Comparison of ENCODE assay signal across 1 cellular context in the genomic region with DNA sequence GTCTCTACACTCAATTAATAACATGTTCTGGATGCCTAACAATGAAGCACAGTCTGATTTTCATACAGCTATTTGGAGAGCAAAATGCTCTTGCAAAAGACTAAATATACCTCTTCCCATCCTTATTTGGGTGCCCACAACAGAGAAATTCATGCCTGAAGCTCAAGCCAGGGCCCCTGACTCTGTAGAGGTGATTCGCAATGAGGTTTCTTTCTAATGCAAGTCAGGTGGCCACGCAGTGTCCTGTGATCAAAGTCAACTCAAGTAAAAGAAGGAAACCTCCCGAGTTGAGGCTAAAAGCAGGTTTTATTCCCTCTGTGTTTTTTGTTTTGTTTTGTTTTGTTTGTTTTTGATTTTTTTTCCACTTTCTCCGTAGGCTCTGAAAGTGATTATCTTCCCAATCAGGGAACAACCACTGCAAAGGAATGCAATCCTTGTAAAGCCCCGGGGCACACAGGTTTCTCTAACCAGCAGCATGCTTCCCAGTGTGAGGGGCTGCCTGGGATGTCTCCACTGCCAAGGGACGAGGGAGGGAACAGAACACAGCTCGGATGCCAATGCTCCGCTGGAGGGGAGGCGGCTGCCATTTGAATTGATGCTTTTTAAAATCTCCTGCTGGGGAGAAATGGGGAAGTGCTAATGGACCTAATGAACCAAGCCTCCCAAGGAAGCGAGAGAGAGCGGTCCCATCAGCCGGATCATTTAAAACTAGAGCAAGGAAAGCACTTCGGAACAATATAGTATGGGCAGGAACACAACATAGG.
TF ChIP-seq lines count a peak whose summit lies in the region.

No MANE protein-coding gene starts in this region.

TF ChIP-seq in H1, 55 proteins besides CTCF, POLR2A, EP300 and RAD21:
- TF ChIP-seq SP4 (IDR thresholded peaks at IDR 0.05; ENCODE audit: low read length) (peak; percentile 23; the same call in 1 of the 2 replicates), ASH2L (IDR thresholded peaks at IDR 0.05; ENCODE audit: low read length) (peak; percentile 48), RXRA (IDR thresholded peaks at IDR 0.05; ENCODE audit: insufficient read depth, low read depth, low read length) (no peak), TBP (IDR thresholded peaks at IDR 0.05; ENCODE audit: low read depth, low read length) (peak; percentile 29; the same call in 1 of the 2 replicates), RBBP5 (IDR thresholded peaks at IDR 0.05; ENCODE audit: borderline replicate concordance, low read depth, low read length) (no peak), CHD1 (IDR thresholded peaks at IDR 0.05; ENCODE audit: low read depth, low read length) (no peak), TAF7 (optimal IDR thresholded peaks at IDR 0.05; ENCODE audit: borderline replicate concordance, low read depth, low read length) (no peak), MAFK (IDR thresholded peaks at IDR 0.05; ENCODE audit: low read depth, low read length) (no peak), BACH1 (IDR thresholded peaks at IDR 0.05; ENCODE audit: low read length) (no peak), KDM4A (IDR thresholded peaks at IDR 0.05; ENCODE audit: low read depth, low read length, severe bottlenecking) (no peak), SRF (IDR thresholded peaks at IDR 0.05; ENCODE audit: low read depth, low read length) (no peak), SIX5 (IDR thresholded peaks at IDR 0.05; ENCODE audit: low read depth, low read length) (no peak), SP1 (IDR thresholded peaks at IDR 0.05; ENCODE audit: low read depth, low read length) (no peak), SIN3A (conservative IDR thresholded peaks at IDR 0.05 in 1 of 2, IDR thresholded peaks at IDR 0.05 in 1 of 2; ENCODE audit: low read depth in 1 of 2, low read length in 2 of 2) (no peak), CREB1 (IDR thresholded peaks at IDR 0.05) (no peak), BCL11A (IDR thresholded peaks at IDR 0.05; ENCODE audit: low read depth in 2 of 2, low read length in 2 of 2) (no peak), TAF1 (IDR thresholded peaks at IDR 0.05; ENCODE audit: low read depth, low read length) (no peak), POLR2AphosphoS5 (IDR thresholded peaks at IDR 0.05; ENCODE audit: low read depth, low read length) (no peak), CEBPB (IDR thresholded peaks at IDR 0.05; ENCODE audit: low read depth, low read length) (no peak), TEAD4 (IDR thresholded peaks at IDR 0.05; ENCODE audit: low read depth, low read length) (0 out of 2 replicates have a peak, but pooled peaks have one; percentile 31), JUND (IDR thresholded peaks at IDR 0.05; ENCODE audit: low read length) (no peak), HDAC6 (IDR thresholded peaks at IDR 0.05; ENCODE audit: low read depth, low read length) (no peak), SUZ12 (IDR thresholded peaks at IDR 0.05; ENCODE audit: low read length) (no peak), SAP30 (IDR thresholded peaks at IDR 0.05; ENCODE audit: insufficient read depth, insufficient replicate concordance, low read length) (no peak), JUN (IDR thresholded peaks at IDR 0.05; ENCODE audit: low read depth, low read length) (no peak), FOSL1 (IDR thresholded peaks at IDR 0.05; ENCODE audit: insufficient read depth, low read depth, low read length) (no peak), ZNF274 (IDR thresholded peaks at IDR 0.05; ENCODE audit: borderline replicate concordance, extremely low read depth, low read length) (no peak), NANOG (IDR thresholded peaks at IDR 0.05; ENCODE audit: insufficient read depth, low read depth, low read length, poor library complexity, severe bottlenecking) (no peak), CHD2 (IDR thresholded peaks at IDR 0.05; ENCODE audit: low read length) (no peak), POU5F1 (IDR thresholded peaks at IDR 0.05; ENCODE audit: low read depth, low read length) (no peak), BRCA1 (IDR thresholded peaks at IDR 0.05; ENCODE audit: low read depth, low read length) (no peak), SP2 (IDR thresholded peaks at IDR 0.05; ENCODE audit: low read length) (no peak), RFX5 (IDR thresholded peaks at IDR 0.05; ENCODE audit: borderline replicate concordance, low read depth, low read length) (no peak), SIRT6 (IDR thresholded peaks at IDR 0.05; ENCODE audit: low read length) (no peak), HDAC2 (IDR thresholded peaks at IDR 0.05; ENCODE audit: borderline replicate concordance in 1 of 2, low read depth in 2 of 2, low read length in 2 of 2) (0 out of 4 replicates have a peak, but pooled peaks of 1 of the 2 experiments have one; percentile 56), PHF8 (conservative IDR thresholded peaks at IDR 0.05; ENCODE audit: low read depth, low read length) (no peak), GABPA (IDR thresholded peaks at IDR 0.05; ENCODE audit: borderline replicate concordance, insufficient read depth, low read length) (no peak), GTF2F1 (IDR thresholded peaks at IDR 0.05; ENCODE audit: borderline replicate concordance, low read depth, low read length) (no peak), KDM5A (IDR thresholded peaks at IDR 0.05; ENCODE audit: low read length) (no peak), CBX8 (IDR thresholded peaks at IDR 0.05; ENCODE audit: borderline replicate concordance, low read depth, low read length) (no peak), KDM1A (IDR thresholded peaks at IDR 0.05; ENCODE audit: borderline replicate concordance, low read length) (no peak; the same call in 1 of the 2 replicates), RNF2 (IDR thresholded peaks at IDR 0.05; ENCODE audit: borderline replicate concordance, low read depth, low read length, missing control alignments, poor library complexity, severe bottlenecking) (peak; percentile 20), EGR1 (IDR thresholded peaks at IDR 0.05; ENCODE audit: borderline replicate concordance, low read depth, low read length) (no peak), TCF12 (IDR thresholded peaks at IDR 0.05; ENCODE audit: low read depth, low read length) (no peak), EZH2 (IDR thresholded peaks at IDR 0.05; ENCODE audit: low read depth, low read length, severe bottlenecking) (no peak), CTBP2 (IDR thresholded peaks at IDR 0.05; ENCODE audit: borderline replicate concordance, insufficient read depth, insufficient read length, low read length) (no peak), CBX5 (IDR thresholded peaks at IDR 0.05; ENCODE audit: low read depth, low read length) (no peak)
- TF ChIP-seq, protein P1, sequence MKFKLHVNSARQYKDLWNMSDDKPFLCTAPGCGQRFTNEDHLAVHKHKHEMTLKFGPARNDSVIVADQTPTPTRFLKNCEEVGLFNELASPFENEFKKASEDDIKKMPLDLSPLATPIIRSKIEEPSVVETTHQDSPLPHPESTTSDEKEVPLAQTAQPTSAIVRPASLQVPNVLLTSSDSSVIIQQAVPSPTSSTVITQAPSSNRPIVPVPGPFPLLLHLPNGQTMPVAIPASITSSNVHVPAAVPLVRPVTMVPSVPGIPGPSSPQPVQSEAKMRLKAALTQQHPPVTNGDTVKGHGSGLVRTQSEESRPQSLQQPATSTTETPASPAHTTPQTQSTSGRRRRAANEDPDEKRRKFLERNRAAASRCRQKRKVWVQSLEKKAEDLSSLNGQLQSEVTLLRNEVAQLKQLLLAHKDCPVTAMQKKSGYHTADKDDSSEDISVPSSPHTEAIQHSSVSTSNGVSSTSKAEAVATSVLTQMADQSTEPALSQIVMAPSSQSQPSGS (IDR thresholded peaks at IDR 0.05; ENCODE audit: low read length) = no peak
- TF ChIP-seq, protein P2, sequence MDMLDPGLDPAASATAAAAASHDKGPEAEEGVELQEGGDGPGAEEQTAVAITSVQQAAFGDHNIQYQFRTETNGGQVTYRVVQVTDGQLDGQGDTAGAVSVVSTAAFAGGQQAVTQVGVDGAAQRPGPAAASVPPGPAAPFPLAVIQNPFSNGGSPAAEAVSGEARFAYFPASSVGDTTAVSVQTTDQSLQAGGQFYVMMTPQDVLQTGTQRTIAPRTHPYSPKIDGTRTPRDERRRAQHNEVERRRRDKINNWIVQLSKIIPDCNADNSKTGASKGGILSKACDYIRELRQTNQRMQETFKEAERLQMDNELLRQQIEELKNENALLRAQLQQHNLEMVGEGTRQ (IDR thresholded peaks at IDR 0.05; ENCODE audit: low read length) = no peak
- TF ChIP-seq, protein P3, sequence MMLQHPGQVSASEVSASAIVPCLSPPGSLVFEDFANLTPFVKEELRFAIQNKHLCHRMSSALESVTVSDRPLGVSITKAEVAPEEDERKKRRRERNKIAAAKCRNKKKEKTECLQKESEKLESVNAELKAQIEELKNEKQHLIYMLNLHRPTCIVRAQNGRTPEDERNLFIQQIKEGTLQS (IDR thresholded peaks at IDR 0.05; ENCODE audit: insufficient read depth, low read depth, low read length) = no peak
- TF ChIP-seq, protein P4, sequence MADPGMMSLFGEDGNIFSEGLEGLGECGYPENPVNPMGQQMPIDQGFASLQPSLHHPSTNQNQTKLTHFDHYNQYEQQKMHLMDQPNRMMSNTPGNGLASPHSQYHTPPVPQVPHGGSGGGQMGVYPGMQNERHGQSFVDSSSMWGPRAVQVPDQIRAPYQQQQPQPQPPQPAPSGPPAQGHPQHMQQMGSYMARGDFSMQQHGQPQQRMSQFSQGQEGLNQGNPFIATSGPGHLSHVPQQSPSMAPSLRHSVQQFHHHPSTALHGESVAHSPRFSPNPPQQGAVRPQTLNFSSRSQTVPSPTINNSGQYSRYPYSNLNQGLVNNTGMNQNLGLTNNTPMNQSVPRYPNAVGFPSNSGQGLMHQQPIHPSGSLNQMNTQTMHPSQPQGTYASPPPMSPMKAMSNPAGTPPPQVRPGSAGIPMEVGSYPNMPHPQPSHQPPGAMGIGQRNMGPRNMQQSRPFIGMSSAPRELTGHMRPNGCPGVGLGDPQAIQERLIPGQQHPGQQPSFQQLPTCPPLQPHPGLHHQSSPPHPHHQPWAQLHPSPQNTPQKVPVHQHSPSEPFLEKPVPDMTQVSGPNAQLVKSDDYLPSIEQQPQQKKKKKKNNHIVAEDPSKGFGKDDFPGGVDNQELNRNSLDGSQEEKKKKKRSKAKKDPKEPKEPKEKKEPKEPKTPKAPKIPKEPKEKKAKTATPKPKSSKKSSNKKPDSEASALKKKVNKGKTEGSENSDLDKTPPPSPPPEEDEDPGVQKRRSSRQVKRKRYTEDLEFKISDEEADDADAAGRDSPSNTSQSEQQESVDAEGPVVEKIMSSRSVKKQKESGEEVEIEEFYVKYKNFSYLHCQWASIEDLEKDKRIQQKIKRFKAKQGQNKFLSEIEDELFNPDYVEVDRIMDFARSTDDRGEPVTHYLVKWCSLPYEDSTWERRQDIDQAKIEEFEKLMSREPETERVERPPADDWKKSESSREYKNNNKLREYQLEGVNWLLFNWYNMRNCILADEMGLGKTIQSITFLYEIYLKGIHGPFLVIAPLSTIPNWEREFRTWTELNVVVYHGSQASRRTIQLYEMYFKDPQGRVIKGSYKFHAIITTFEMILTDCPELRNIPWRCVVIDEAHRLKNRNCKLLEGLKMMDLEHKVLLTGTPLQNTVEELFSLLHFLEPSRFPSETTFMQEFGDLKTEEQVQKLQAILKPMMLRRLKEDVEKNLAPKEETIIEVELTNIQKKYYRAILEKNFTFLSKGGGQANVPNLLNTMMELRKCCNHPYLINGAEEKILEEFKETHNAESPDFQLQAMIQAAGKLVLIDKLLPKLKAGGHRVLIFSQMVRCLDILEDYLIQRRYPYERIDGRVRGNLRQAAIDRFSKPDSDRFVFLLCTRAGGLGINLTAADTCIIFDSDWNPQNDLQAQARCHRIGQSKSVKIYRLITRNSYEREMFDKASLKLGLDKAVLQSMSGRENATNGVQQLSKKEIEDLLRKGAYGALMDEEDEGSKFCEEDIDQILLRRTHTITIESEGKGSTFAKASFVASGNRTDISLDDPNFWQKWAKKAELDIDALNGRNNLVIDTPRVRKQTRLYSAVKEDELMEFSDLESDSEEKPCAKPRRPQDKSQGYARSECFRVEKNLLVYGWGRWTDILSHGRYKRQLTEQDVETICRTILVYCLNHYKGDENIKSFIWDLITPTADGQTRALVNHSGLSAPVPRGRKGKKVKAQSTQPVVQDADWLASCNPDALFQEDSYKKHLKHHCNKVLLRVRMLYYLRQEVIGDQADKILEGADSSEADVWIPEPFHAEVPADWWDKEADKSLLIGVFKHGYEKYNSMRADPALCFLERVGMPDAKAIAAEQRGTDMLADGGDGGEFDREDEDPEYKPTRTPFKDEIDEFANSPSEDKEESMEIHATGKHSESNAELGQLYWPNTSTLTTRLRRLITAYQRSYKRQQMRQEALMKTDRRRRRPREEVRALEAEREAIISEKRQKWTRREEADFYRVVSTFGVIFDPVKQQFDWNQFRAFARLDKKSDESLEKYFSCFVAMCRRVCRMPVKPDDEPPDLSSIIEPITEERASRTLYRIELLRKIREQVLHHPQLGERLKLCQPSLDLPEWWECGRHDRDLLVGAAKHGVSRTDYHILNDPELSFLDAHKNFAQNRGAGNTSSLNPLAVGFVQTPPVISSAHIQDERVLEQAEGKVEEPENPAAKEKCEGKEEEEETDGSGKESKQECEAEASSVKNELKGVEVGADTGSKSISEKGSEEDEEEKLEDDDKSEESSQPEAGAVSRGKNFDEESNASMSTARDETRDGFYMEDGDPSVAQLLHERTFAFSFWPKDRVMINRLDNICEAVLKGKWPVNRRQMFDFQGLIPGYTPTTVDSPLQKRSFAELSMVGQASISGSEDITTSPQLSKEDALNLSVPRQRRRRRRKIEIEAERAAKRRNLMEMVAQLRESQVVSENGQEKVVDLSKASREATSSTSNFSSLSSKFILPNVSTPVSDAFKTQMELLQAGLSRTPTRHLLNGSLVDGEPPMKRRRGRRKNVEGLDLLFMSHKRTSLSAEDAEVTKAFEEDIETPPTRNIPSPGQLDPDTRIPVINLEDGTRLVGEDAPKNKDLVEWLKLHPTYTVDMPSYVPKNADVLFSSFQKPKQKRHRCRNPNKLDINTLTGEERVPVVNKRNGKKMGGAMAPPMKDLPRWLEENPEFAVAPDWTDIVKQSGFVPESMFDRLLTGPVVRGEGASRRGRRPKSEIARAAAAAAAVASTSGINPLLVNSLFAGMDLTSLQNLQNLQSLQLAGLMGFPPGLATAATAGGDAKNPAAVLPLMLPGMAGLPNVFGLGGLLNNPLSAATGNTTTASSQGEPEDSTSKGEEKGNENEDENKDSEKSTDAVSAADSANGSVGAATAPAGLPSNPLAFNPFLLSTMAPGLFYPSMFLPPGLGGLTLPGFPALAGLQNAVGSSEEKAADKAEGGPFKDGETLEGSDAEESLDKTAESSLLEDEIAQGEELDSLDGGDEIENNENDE (IDR thresholded peaks at IDR 0.05; ENCODE audit: insufficient replicate concordance, low read length) = no peak
- TF ChIP-seq, protein P5, sequence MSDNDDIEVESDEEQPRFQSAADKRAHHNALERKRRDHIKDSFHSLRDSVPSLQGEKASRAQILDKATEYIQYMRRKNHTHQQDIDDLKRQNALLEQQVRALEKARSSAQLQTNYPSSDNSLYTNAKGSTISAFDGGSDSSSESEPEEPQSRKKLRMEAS (IDR thresholded peaks at IDR 0.05) = peak; percentile 29; the same call in 1 of the 2 replicates
